ENCODE assay signal across 9 cellular contexts in genomic region chr5:68545636-68546325, GRCh38.
"Had no signal": no experiment of that assay in that cellular context is flagged by ENCODE, and none has a peak within 500 bp of the region (broad histone marks: within the 10 kb centered on the region; RNA-seq: fewer than 3 reads in every experiment).

No MANE protein-coding gene starts in this region.

- H3K4me3 ChIP-seq: right atrium auricular region, skin epidermis, tibial nerve had no signal

- DNase-seq: activated CD4-positive, alpha-beta T cell treated with anti-CD3 and anti-CD28 coated beads for 4 hours; activated naive CD4-positive, alpha-beta T cell treated with anti-CD3 and anti-CD28 coated beads for 36 hours; left ventricle myocardium superior; posterior cingulate gyrus; WERI-Rb-1 had no signal

- FAIRE-seq: islet of Langerhans had no signal

- H3K4me1 ChIP-seq: tibial nerve had no signal

- H3K36me3 ChIP-seq: right atrium auricular region, tibial nerve, WERI-Rb-1 had no signal

- H3K27me3 ChIP-seq: right atrium auricular region, tibial nerve had no signal

- H3K27ac ChIP-seq: right atrium auricular region, tibial nerve, WERI-Rb-1 had no signal

- H3K9me3 ChIP-seq: right atrium auricular region, tibial nerve had no signal
